11 cellular contexts compared by ENCODE assay signal in genomic region chr2:152558174-152559091, GRCh38.
DNase-seq lines count a peak whose midpoint lies in the region; ATAC-seq and TF ChIP-seq lines count a peak whose summit lies in the region.
"Had no signal": no experiment of that assay in that cellular context is flagged by ENCODE, and none has a peak within 500 bp of the region (broad histone marks: within the 10 kb centered on the region; RNA-seq: fewer than 3 reads in every experiment).

No MANE protein-coding gene starts in this region.

- TF ChIP-seq CTCF in brain microvascular endothelial cell (IDR thresholded peaks at IDR 0.05; ENCODE audit: low read depth, low read length, missing control alignments) (no peak), BE2C (IDR thresholded peaks at IDR 0.05; ENCODE audit: low read depth, low read length) (no peak)

- no peak for ATAC-seq in GM19463 (IDR thresholded peaks at IDR 0.05; ENCODE audit: unreplicated experiment)
- ATAC-seq: activated CD4-positive, alpha-beta T cell treated with anti-CD3 and anti-CD28 coated beads for 36 hours had no signal

- in situ Hi-C loops in brain microvascular endothelial cell (cut with HindIII; ENCODE audit: low pct_ligation_motif_present, low sequenced_read_pairs), result no loop called here

- no peaks in the 10 kb centered on the region for H3K9me3 ChIP-seq in BE2C

- H3K27ac ChIP-seq in brain microvascular endothelial cell, result peak overlapping the region; percentile 44

- DNase-seq in GM04504 (ENCODE audit: low read depth) (peak; percentile 85), brain microvascular endothelial cell (peak; percentile 79), non-pigmented ciliary epithelial cell (ENCODE audit: low read depth) (peak; percentile 85), BE2C (no peak)
- DNase-seq in Jurkat, Clone E6-1 (ENCODE audit: low read depth, low spot score), result peak; percentile 48
- DNase-seq in stimulated activated CD4-positive, alpha-beta T cell treated with anti-CD3 and anti-CD28 coated beads, Interleukin-4, amount 100 ng/mL, for 4 hours, result no peak
- no peak for DNase-seq in activated CD4-positive, alpha-beta T cell treated with anti-CD3 and anti-CD28 coated beads, Interleukin-2, amount 50 U/mL, for 4 hours
- DNase-seq: activated CD4-positive, alpha-beta T cell treated with anti-CD3 and anti-CD28 coated beads for 36 hours; DND-41; NCI-H510A had no signal

- H3K4me3 ChIP-seq in Jurkat, Clone E6-1 (ENCODE audit: low read length), result no peak overlapping the region
- H3K4me3 ChIP-seq in brain microvascular endothelial cell (ENCODE audit: low read depth, low read length) (no peak overlapping the region), BE2C (ENCODE audit: low read depth, low read length) (no peak overlapping the region)

- no peaks in the 10 kb centered on the region for H3K27me3 ChIP-seq in brain microvascular endothelial cell (replicated peaks)
- H3K27me3 ChIP-seq in BE2C, result no peaks in the 10 kb centered on the region

- H3K4me1 ChIP-seq in BE2C, result no peaks in the 10 kb centered on the region

- H3K36me3 ChIP-seq in brain microvascular endothelial cell (replicated peaks), result no peaks in the 10 kb centered on the region
- no peaks in the 10 kb centered on the region for H3K36me3 ChIP-seq in BE2C

Comparison
In these comparisons a context has a peak if more than half of its experiments do, and no peak if none do; other contexts are left out.
1. DNase-seq: peak in GM04504 (single experiment), Jurkat, Clone E6-1 (single experiment), brain microvascular endothelial cell (single experiment) and non-pigmented ciliary epithelial cell (single experiment); none in stimulated activated CD4-positive, alpha-beta T cell treated with anti-CD3 and anti-CD28 coated beads, Interleukin-4, amount 100 ng/mL, for 4 hours (0 of 2), activated CD4-positive, alpha-beta T cell treated with anti-CD3 and anti-CD28 coated beads, Interleukin-2, amount 50 U/mL, for 4 hours (0 of 2) and BE2C (single experiment).